Comparison of ENCODE assay signal across 21 cellular contexts in genomic region chr3:188775412-188775811, GRCh38.
"Had no signal": no experiment of that assay in that cellular context is flagged by ENCODE, and none has a peak within 500 bp of the region (broad histone marks: within the 10 kb centered on the region; RNA-seq: fewer than 3 reads in every experiment).

No MANE protein-coding gene starts in this region.

- ATAC-seq: gastrocnemius medialis, lower lobe of right lung, natural killer cell had no signal

- H3K27me3 ChIP-seq: dorsolateral prefrontal cortex, esophagus muscularis mucosa, gastrocnemius medialis, heart right ventricle, sigmoid colon, stomach had no signal

- H3K27ac ChIP-seq: coronary artery, dorsolateral prefrontal cortex, epithelial cell of prostate, gastrocnemius medialis, heart right ventricle, left ventricle myocardium inferior, lower lobe of right lung, stomach, thoracic aorta had no signal

- H3K4me3 ChIP-seq: coronary artery, dorsolateral prefrontal cortex, esophagus muscularis mucosa, gastrocnemius medialis, heart right ventricle, left ventricle myocardium inferior, lower lobe of right lung, sigmoid colon, skin epidermis, stomach, thoracic aorta had no signal

- H3K36me3 ChIP-seq: esophagus muscularis mucosa, gastrocnemius medialis, heart right ventricle, left ventricle myocardium inferior, lower lobe of right lung, sigmoid colon, stomach, thoracic aorta had no signal

- DNase-seq: effector CD8-positive, alpha-beta T cell; gastrocnemius medialis; heart right ventricle; hypothalamus; islet precursor cell; left ventricle myocardium inferior; lower lobe of right lung; natural killer cell; posterior cingulate gyrus; sigmoid colon; stimulated activated CD4-positive, alpha-beta T cell treated with anti-CD3 and anti-CD28 coated beads, Interleukin-12 subunit alpha, Interleukin-12 subunit beta, amount 100 ng/mL, for 4 hours; stimulated activated naive CD4-positive, alpha-beta T cell; stomach; substantia nigra; trophoblast cell had no signal

- H3K9me3 ChIP-seq: esophagus muscularis mucosa, gastrocnemius medialis, heart right ventricle, left ventricle myocardium inferior, lower lobe of right lung, sigmoid colon, stomach, thoracic aorta had no signal
